In genomic region chr4:165269931-165270330, GRCh38 we compare ENCODE assay signal across 7 cellular contexts. TPM values are rescaled to one million over a fixed set of nuclear protein-coding genes. Genes with fewer than 3 reads are reported as not detected.
DNase-seq lines count a peak whose midpoint lies in the region; ATAC-seq and TF ChIP-seq lines count a peak whose summit lies in the region.
"Not testable (repeated sequence)": the region's sequence is repeated elsewhere in the genome, so short reads cannot be mapped to it uniquely, and the experiment has no call there.

No MANE protein-coding gene starts in this region.

- not testable (repeated sequence) for H3K27ac Mint-ChIP-seq in natural killer cell treated with Interleukin-12 subunit alpha and Interleukin-12 subunit beta and Interleukin-15 and Interleukin-18, amount 100 ng/mL, for 72 hours

- DNase-seq in Caki2 (ENCODE audit: low read depth) (peak; percentile 4), RPMI7951 (ENCODE audit: low read depth) (peak; percentile 46), astrocyte of the cerebellum (ENCODE audit: low read depth) (peak; percentile 15), choroid plexus epithelial cell (ENCODE audit: low read depth) (peak; percentile 37), fibroblast of mammary gland (ENCODE audit: low read depth) (peak; percentile 36), kidney epithelial cell (ENCODE audit: low read depth) (peak; percentile 19)
- DNase-seq in natural killer cell treated with Interleukin-12 subunit alpha and Interleukin-12 subunit beta and Interleukin-15 and Interleukin-18, amount 100 ng/mL, for 72 hours (ENCODE audit: low spot score): not testable (repeated sequence)

- H3K36me3 ChIP-seq in kidney epithelial cell (ENCODE audit: control insufficient read depth, insufficient read depth, low read length): not testable (repeated sequence)

- ATAC-seq in natural killer cell treated with Interleukin-12 subunit alpha and Interleukin-12 subunit beta and Interleukin-15 and Interleukin-18, amount 100 ng/mL, for 72 hours: not testable (repeated sequence)

- H3K36me3 Mint-ChIP-seq in natural killer cell treated with Interleukin-12 subunit alpha and Interleukin-12 subunit beta and Interleukin-15 and Interleukin-18, amount 100 ng/mL, for 72 hours: peaks cover 27% of the 10 kb centered on the region

- in situ Hi-C loops in Caki2 (cut with HindIII; ENCODE audit: low pct_unique_long_range_greater_than_20kb, low sequenced_read_pairs); astrocyte of the cerebellum (cut with HindIII; ENCODE audit: low sequenced_read_pairs): not testable (repeated sequence)

- TF ChIP-seq CTCF in astrocyte of the cerebellum (IDR thresholded peaks at IDR 0.05; ENCODE audit: low read depth, low read length, missing control alignments); choroid plexus epithelial cell (conservative IDR thresholded peaks at IDR 0.05; ENCODE audit: low read depth, low read length); fibroblast of mammary gland (conservative IDR thresholded peaks at IDR 0.05; ENCODE audit: control insufficient read depth, insufficient read depth, low read depth, low read length); kidney epithelial cell (IDR thresholded peaks at IDR 0.05; ENCODE audit: insufficient read depth, low read length, poor library complexity, severe bottlenecking): not testable (repeated sequence)

- peaks cover 36 to 37% of the 10 kb centered on the region in 2 donors for H3K4me1 Mint-ChIP-seq in natural killer cell treated with Interleukin-12 subunit alpha and Interleukin-12 subunit beta and Interleukin-15 and Interleukin-18, amount 100 ng/mL, for 72 hours (ENCODE audit: low read depth in 2 of 2)

- H3K4me3 ChIP-seq in astrocyte of the cerebellum (ENCODE audit: low read depth, low read length); choroid plexus epithelial cell (ENCODE audit: low read depth, low read length); fibroblast of mammary gland (ENCODE audit: control insufficient read depth, low read depth, low read length); kidney epithelial cell (ENCODE audit: low read depth, low read length): not testable (repeated sequence)

- not testable (repeated sequence) for H3K27me3 Mint-ChIP-seq in natural killer cell treated with Interleukin-12 subunit alpha and Interleukin-12 subunit beta and Interleukin-15 and Interleukin-18, amount 100 ng/mL, for 72 hours

- peak overlapping the region; percentile 11 for H3K4me3 Mint-ChIP-seq in natural killer cell treated with Interleukin-12 subunit alpha and Interleukin-12 subunit beta and Interleukin-15 and Interleukin-18, amount 100 ng/mL, for 72 hours

- not testable (repeated sequence) for H3K9me3 Mint-ChIP-seq in natural killer cell treated with Interleukin-12 subunit alpha and Interleukin-12 subunit beta and Interleukin-15 and Interleukin-18, amount 100 ng/mL, for 72 hours

- not testable (repeated sequence) for H3K27me3 ChIP-seq in kidney epithelial cell (ENCODE audit: control insufficient read depth, insufficient read depth, low read length)

RNA-seq across cellular contexts. Expression of gene MSMO1, which starts 57.5 kb away (rescaled TPM):
- total RNA-seq in Caki2 (2014; rRNA removed; shearing (Covaris generic); ENCODE audit: low replicate concordance): 141 and 152 TPM in 2 replicates
- total RNA-seq in RPMI7951 (2014; rRNA removed; shearing (Covaris generic)): 88.9 and 95.4 TPM in 2 replicates
- total RNA-seq in kidney epithelial cell: 192 and 228 TPM in 2 replicates
- total RNA-seq in natural killer cell treated with Interleukin-12 subunit alpha and Interleukin-12 subunit beta and Interleukin-15 and Interleukin-18, amount 100 ng/mL, for 72 hours: 10 to 100 TPM; 59.1 to 60.2 TPM
